ENCODE assay signal across 8 cellular contexts in genomic region chr13:41060723-41061074, GRCh38. TPM values are rescaled to one million over a fixed set of nuclear protein-coding genes. Genes with fewer than 3 reads are reported as not detected.
DNase-seq lines count a peak whose midpoint lies in the region; TF ChIP-seq lines count a peak whose summit lies in the region.

No MANE protein-coding gene starts in this region.

- TF ChIP-seq CTCF in HFFc6 (IDR thresholded peaks at IDR 0.05) (no peak), retinal pigment epithelial cell (conservative IDR thresholded peaks at IDR 0.05; ENCODE audit: low read depth, low read length) (no peak)

- H3K27me3 Mint-ChIP-seq in HFFc6 (ENCODE audit: insufficient read depth): peaks cover 11% of the 10 kb centered on the region

- H3K4me1 Mint-ChIP-seq in HFFc6 (ENCODE audit: low read depth): peaks cover 56% of the 10 kb centered on the region

- DNase-seq in HFFc6 (peak; percentile 67), NCI-H1105 (lab: John Stamatoyannopoulos, UW) (peak; percentile 61), T-helper 2 cell (peak; percentile 59 to 93 (median 83)), hepatic stellate cell (ENCODE audit: low spot score) (peak; percentile 57), retinal pigment epithelial cell (ENCODE audit: low read depth) (no peak), NCI-H510A (lab: John Stamatoyannopoulos, UW) (no peak)

- H3K27ac Mint-ChIP-seq in HFFc6: peak overlapping the region; percentile 87

- H3K4me3 ChIP-seq in GM08714 (ENCODE audit: low read length) (peak overlapping the region; percentile 81), retinal pigment epithelial cell (ENCODE audit: low read length) (peak overlapping the region; percentile 85)

- H3K4me3 Mint-ChIP-seq in HFFc6: peak overlapping the region; percentile 89

- H3K27ac ChIP-seq in angular gyrus (ENCODE audit: low read depth, low read length): peak overlapping the region; percentile 99

- H3K9me3 Mint-ChIP-seq in HFFc6: no peaks in the 10 kb centered on the region

- peaks cover 20% of the 10 kb centered on the region for H3K36me3 Mint-ChIP-seq in HFFc6 (ENCODE audit: low read depth)

RNA-seq across cellular contexts. Expression of gene WBP4, which starts 0.6 kb away (rescaled TPM):
- total RNA-seq in HFFc6 (2021; fragmentation: NEBNext Ultra II Directional; extraction: Animal tissue kit (Norgen Biotek cat#: 25700)): 10 to 100 TPM; 12.0 to 16.2 (median 14.6) TPM

RNA-seq across cellular contexts. Expression of gene ELF1, which starts 41.6 kb away (rescaled TPM):
- 10 to 100 TPM; 25.5 to 37.7 (median 33.4) TPM for total RNA-seq in HFFc6 (2021; fragmentation: NEBNext Ultra II Directional; extraction: Animal tissue kit (Norgen Biotek cat#: 25700))

Comparison
In these comparisons a context has a peak if more than half of its experiments do, and no peak if none do; other contexts are left out.
1. DNase-seq: peak in HFFc6 (single experiment), NCI-H1105 (single experiment), T-helper 2 cell (5 of 5) and hepatic stellate cell (single experiment); none in retinal pigment epithelial cell (single experiment) and NCI-H510A (single experiment).